2 cellular contexts compared by ENCODE assay signal in the genomic region with DNA sequence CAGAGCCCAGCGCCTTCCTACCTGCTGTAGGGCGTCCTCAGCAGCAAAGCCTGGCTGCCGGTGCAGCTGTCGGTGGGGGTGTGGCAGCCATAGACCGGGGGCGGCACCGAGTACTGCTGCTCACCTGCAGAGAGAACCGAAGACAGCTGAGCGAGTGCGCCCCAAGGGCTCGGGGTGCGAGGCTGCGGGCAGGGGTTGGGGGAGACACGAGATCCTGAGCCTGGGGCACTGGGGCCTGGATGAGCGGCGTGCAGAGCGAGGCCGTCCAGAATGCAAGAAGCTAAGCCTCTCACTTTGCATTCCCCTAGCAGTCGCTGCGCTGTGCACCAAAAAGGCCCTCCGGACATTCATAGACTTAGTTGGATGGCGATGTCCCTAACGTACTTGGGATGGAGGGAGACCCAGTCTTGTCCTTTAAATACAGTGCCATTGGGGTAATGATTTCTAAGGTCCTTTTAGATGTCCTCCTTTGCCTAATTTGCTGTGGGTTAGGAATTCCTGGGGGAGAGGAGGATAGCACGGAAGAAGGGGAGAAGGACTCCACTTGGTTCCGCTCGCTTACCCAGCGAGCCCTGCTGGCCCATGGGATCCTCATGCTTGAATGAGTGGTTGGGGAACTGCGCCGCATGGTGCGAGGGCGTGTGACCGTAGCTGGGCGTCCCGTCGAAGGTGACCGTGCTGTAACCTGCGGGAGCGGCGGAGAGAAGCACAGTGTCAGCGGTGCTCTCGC.
TF ChIP-seq lines count a peak whose summit lies in the region.

No MANE protein-coding gene starts in this region.

TF ChIP-seq in SK-N-SH, 30 proteins besides CTCF, POLR2A, EP300 and RAD21 (continued from another document):
- TF ChIP-seq NRF1 (IDR thresholded peaks at IDR 0.05; ENCODE audit: low read depth, low read length) (no peak), ELF1 (IDR thresholded peaks at IDR 0.05) (no peak), SMC3 (IDR thresholded peaks at IDR 0.05; ENCODE audit: low read depth, low read length) (no peak)
- TF ChIP-seq, protein P1, sequence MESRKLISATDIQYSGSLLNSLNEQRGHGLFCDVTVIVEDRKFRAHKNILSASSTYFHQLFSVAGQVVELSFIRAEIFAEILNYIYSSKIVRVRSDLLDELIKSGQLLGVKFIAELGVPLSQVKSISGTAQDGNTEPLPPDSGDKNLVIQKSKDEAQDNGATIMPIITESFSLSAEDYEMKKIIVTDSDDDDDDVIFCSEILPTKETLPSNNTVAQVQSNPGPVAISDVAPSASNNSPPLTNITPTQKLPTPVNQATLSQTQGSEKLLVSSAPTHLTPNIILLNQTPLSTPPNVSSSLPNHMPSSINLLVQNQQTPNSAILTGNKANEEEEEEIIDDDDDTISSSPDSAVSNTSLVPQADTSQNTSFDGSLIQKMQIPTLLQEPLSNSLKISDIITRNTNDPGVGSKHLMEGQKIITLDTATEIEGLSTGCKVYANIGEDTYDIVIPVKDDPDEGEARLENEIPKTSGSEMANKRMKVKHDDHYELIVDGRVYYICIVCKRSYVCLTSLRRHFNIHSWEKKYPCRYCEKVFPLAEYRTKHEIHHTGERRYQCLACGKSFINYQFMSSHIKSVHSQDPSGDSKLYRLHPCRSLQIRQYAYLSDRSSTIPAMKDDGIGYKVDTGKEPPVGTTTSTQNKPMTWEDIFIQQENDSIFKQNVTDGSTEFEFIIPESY (IDR thresholded peaks at IDR 0.05; ENCODE audit: borderline replicate concordance, low read depth): no peak

TF ChIP-seq in SK-N-SH treated with all-trans-retinoic acid at 6 μM for 48 hours, 23 proteins besides CTCF, POLR2A, EP300 and RAD21 (continued from another document):
- TF ChIP-seq, protein P2, sequence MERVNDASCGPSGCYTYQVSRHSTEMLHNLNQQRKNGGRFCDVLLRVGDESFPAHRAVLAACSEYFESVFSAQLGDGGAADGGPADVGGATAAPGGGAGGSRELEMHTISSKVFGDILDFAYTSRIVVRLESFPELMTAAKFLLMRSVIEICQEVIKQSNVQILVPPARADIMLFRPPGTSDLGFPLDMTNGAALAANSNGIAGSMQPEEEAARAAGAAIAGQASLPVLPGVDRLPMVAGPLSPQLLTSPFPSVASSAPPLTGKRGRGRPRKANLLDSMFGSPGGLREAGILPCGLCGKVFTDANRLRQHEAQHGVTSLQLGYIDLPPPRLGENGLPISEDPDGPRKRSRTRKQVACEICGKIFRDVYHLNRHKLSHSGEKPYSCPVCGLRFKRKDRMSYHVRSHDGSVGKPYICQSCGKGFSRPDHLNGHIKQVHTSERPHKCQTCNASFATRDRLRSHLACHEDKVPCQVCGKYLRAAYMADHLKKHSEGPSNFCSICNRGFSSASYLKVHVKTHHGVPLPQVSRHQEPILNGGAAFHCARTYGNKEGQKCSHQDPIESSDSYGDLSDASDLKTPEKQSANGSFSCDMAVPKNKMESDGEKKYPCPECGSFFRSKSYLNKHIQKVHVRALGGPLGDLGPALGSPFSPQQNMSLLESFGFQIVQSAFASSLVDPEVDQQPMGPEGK (CRISPR knock-in tag; IDR thresholded peaks at IDR 0.05; ENCODE audit: borderline replicate concordance): no peak
- TF ChIP-seq, protein P3, sequence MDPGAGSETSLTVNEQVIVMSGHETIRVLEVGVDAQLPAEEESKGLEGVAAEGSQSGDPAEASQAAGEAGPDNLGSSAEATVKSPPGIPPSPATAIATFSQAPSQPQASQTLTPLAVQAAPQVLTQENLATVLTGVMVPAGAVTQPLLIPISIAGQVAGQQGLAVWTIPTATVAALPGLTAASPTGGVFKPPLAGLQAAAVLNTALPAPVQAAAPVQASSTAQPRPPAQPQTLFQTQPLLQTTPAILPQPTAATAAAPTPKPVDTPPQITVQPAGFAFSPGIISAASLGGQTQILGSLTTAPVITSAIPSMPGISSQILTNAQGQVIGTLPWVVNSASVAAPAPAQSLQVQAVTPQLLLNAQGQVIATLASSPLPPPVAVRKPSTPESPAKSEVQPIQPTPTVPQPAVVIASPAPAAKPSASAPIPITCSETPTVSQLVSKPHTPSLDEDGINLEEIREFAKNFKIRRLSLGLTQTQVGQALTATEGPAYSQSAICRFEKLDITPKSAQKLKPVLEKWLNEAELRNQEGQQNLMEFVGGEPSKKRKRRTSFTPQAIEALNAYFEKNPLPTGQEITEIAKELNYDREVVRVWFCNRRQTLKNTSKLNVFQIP (CRISPR knock-in tag; IDR thresholded peaks at IDR 0.05; ENCODE audit: borderline replicate concordance, low read depth): no peak
- TF ChIP-seq, protein P4, sequence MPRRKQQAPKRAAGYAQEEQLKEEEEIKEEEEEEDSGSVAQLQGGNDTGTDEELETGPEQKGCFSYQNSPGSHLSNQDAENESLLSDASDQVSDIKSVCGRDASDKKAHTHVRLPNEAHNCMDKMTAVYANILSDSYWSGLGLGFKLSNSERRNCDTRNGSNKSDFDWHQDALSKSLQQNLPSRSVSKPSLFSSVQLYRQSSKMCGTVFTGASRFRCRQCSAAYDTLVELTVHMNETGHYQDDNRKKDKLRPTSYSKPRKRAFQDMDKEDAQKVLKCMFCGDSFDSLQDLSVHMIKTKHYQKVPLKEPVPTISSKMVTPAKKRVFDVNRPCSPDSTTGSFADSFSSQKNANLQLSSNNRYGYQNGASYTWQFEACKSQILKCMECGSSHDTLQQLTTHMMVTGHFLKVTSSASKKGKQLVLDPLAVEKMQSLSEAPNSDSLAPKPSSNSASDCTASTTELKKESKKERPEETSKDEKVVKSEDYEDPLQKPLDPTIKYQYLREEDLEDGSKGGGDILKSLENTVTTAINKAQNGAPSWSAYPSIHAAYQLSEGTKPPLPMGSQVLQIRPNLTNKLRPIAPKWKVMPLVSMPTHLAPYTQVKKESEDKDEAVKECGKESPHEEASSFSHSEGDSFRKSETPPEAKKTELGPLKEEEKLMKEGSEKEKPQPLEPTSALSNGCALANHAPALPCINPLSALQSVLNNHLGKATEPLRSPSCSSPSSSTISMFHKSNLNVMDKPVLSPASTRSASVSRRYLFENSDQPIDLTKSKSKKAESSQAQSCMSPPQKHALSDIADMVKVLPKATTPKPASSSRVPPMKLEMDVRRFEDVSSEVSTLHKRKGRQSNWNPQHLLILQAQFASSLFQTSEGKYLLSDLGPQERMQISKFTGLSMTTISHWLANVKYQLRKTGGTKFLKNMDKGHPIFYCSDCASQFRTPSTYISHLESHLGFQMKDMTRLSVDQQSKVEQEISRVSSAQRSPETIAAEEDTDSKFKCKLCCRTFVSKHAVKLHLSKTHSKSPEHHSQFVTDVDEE (CRISPR knock-in tag; IDR thresholded peaks at IDR 0.05): no peak
- TF ChIP-seq ESRRG (CRISPR knock-in tag; IDR thresholded peaks at IDR 0.05) (no peak), BACH2 (CRISPR knock-in tag; IDR thresholded peaks at IDR 0.05; ENCODE audit: borderline replicate concordance) (no peak), SNAI2 (CRISPR knock-in tag; IDR thresholded peaks at IDR 0.05) (no peak), TCF4 (CRISPR knock-in tag; IDR thresholded peaks at IDR 0.05; ENCODE audit: borderline replicate concordance) (no peak), GLIS3 (CRISPR knock-in tag; IDR thresholded peaks at IDR 0.05) (no peak), TOX (CRISPR knock-in tag; IDR thresholded peaks at IDR 0.05; ENCODE audit: borderline replicate concordance) (no peak), CSDC2 (CRISPR knock-in tag; IDR thresholded peaks at IDR 0.05) (no peak), ZFP3 (CRISPR knock-in tag; IDR thresholded peaks at IDR 0.05) (no peak)
